In genomic region chr5:82418608-82418950, GRCh38 we compare ENCODE assay signal across 20 cellular contexts.
"Had no signal": no experiment of that assay in that cellular context is flagged by ENCODE, and none has a peak within 500 bp of the region (broad histone marks: within the 10 kb centered on the region; RNA-seq: fewer than 3 reads in every experiment).

No MANE protein-coding gene starts in this region.

- H3K4me1 ChIP-seq: breast epithelium, pancreas, sigmoid colon had no signal

- H3K27me3 Mint-ChIP-seq: activated naive CD4-positive, alpha-beta T cell treated with anti-CD3 and anti-CD28 coated beads, Interleukin-2, amount 10 ng/mL, durations not matched to agents 7 days and 5 days; activated T-cell treated with anti-CD3 and anti-CD28 coated beads, Interleukin-2, amount 50 U/mL, for 24 hours; naive thymus-derived CD8-positive, alpha-beta T cell; stimulated activated naive B cell treated with anti-CD40 and anti-IgM and Interleukin-4, amounts not matched to agents 10 μg/mL and 1 μg/mL and 100 μg/mL, for 72 hours had no signal

- DNase-seq: activated CD4-positive, alpha-beta T cell treated with anti-CD3 and anti-CD28 coated beads for 48 hours; activated CD4-positive, CD25-positive, alpha-beta regulatory T cell; activated CD8-positive, alpha-beta T cell treated with anti-CD3 and anti-CD28 coated beads, Interleukin-2, amount 10 ng/mL, durations not matched to agents 7 days and 5 days; activated naive CD4-positive, alpha-beta T cell treated with anti-CD3 and anti-CD28 coated beads, Interleukin-2, amount 10 ng/mL, durations not matched to agents 7 days and 5 days; activated T-cell treated with anti-CD3 and anti-CD28 coated beads, Interleukin-2, amount 50 U/mL, for 24 hours; aorta; effector CD8-positive, alpha-beta T cell; esophagus squamous epithelium; heart right ventricle; immature natural killer cell; left ventricle myocardium superior; mesendoderm; naive thymus-derived CD8-positive, alpha-beta T cell; pancreas; sigmoid colon; spleen; stimulated activated naive B cell treated with anti-CD40 and anti-IgM and Interleukin-4, amounts not matched to agents 10 μg/mL and 1 μg/mL and 100 μg/mL, for 72 hours; T1000 had no signal

- H3K27ac Mint-ChIP-seq: activated CD8-positive, alpha-beta T cell treated with anti-CD3 and anti-CD28 coated beads, Interleukin-2, amount 10 ng/mL, durations not matched to agents 7 days and 5 days; activated naive CD4-positive, alpha-beta T cell treated with anti-CD3 and anti-CD28 coated beads, Interleukin-2, amount 10 ng/mL, durations not matched to agents 7 days and 5 days; activated T-cell treated with anti-CD3 and anti-CD28 coated beads, Interleukin-2, amount 50 U/mL, for 24 hours; immature natural killer cell had no signal

- H3K9me3 Mint-ChIP-seq: activated naive CD4-positive, alpha-beta T cell treated with anti-CD3 and anti-CD28 coated beads, Interleukin-2, amount 10 ng/mL, durations not matched to agents 7 days and 5 days; activated T-cell treated with anti-CD3 and anti-CD28 coated beads, Interleukin-2, amount 50 U/mL, for 24 hours; immature natural killer cell; naive thymus-derived CD8-positive, alpha-beta T cell; stimulated activated naive B cell treated with anti-CD40 and anti-IgM and Interleukin-4, amounts not matched to agents 10 μg/mL and 1 μg/mL and 100 μg/mL, for 72 hours had no signal

- H3K4me1 Mint-ChIP-seq: activated naive CD4-positive, alpha-beta T cell treated with anti-CD3 and anti-CD28 coated beads, Interleukin-2, amount 10 ng/mL, durations not matched to agents 7 days and 5 days had no signal

- H3K4me3 ChIP-seq: breast epithelium, esophagus squamous epithelium, heart right ventricle, pancreas, sigmoid colon, spleen, tibial nerve had no signal

- H3K36me3 Mint-ChIP-seq: activated naive CD4-positive, alpha-beta T cell treated with anti-CD3 and anti-CD28 coated beads, Interleukin-2, amount 10 ng/mL, durations not matched to agents 7 days and 5 days; immature natural killer cell; naive thymus-derived CD8-positive, alpha-beta T cell; stimulated activated naive B cell treated with anti-CD40 and anti-IgM and Interleukin-4, amounts not matched to agents 10 μg/mL and 1 μg/mL and 100 μg/mL, for 72 hours had no signal

- H3K27ac ChIP-seq: breast epithelium, esophagus squamous epithelium, heart right ventricle, pancreas, sigmoid colon, spleen had no signal

- H3K36me3 ChIP-seq: breast epithelium, esophagus squamous epithelium, heart right ventricle, pancreas, sigmoid colon, spleen, tibial nerve had no signal

- H3K27me3 ChIP-seq: breast epithelium, heart right ventricle, pancreas, sigmoid colon, spleen, tibial nerve had no signal

- H3K9me3 ChIP-seq: breast epithelium, esophagus squamous epithelium, heart right ventricle, pancreas, sigmoid colon, spleen, tibial nerve had no signal

- H3K4me3 Mint-ChIP-seq: activated CD8-positive, alpha-beta T cell treated with anti-CD3 and anti-CD28 coated beads, Interleukin-2, amount 10 ng/mL, durations not matched to agents 7 days and 5 days; activated naive CD4-positive, alpha-beta T cell treated with anti-CD3 and anti-CD28 coated beads, Interleukin-2, amount 10 ng/mL, durations not matched to agents 7 days and 5 days; activated T-cell treated with anti-CD3 and anti-CD28 coated beads, Interleukin-2, amount 50 U/mL, for 24 hours; immature natural killer cell; naive thymus-derived CD8-positive, alpha-beta T cell; stimulated activated naive B cell treated with anti-CD40 and anti-IgM and Interleukin-4, amounts not matched to agents 10 μg/mL and 1 μg/mL and 100 μg/mL, for 72 hours had no signal

- ATAC-seq: activated CD8-positive, alpha-beta T cell treated with anti-CD3 and anti-CD28 coated beads, Interleukin-2, amount 10 ng/mL, durations not matched to agents 7 days and 5 days; heart right ventricle; left ventricle myocardium superior; naive thymus-derived CD8-positive, alpha-beta T cell; pancreas had no signal
